Comparison of ENCODE assay signal across 8 cellular contexts in the genomic region with DNA sequence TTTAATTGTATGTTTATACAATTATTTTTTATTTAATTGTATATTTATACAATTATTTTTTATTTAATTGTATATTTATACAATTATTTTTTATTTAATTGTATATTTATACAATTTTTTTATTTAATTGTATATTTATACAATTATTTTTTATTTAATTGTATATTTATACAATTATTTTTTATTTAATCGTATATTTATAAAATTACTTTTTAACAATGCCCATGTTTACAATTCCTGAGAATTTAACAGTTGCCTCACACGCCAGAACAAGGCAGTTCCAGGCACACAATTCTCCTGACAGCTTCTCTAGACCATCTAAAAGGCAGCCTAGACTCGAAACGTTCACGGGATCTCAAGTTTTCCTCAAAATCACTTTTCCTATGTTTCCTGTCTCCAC. TPM values are rescaled to one million over a fixed set of nuclear protein-coding genes. Genes with fewer than 3 reads are reported as not detected.
"Had no signal": no experiment of that assay in that cellular context is flagged by ENCODE, and none has a peak within 500 bp of the region (broad histone marks: within the 10 kb centered on the region; RNA-seq: fewer than 3 reads in every experiment).

No MANE protein-coding gene starts in this region.

RNA-seq across cellular contexts. Expression of a gene that starts 4.5 kb away (rescaled TPM):
- total RNA-seq: left ventricle myocardium inferior; mesenteric fat pad; natural killer cell treated with Interleukin-12 subunit alpha and Interleukin-12 subunit beta and Interleukin-15 and Interleukin-18, amount 100 ng/mL, for 72 hours; posterior vena cava; spleen; thoracic aorta had no signal
- polyA plus RNA-seq: heart left ventricle; naive thymus-derived CD4-positive, alpha-beta T cell had no signal
